1 cellular context compared by ENCODE assay signal in the genomic region with DNA sequence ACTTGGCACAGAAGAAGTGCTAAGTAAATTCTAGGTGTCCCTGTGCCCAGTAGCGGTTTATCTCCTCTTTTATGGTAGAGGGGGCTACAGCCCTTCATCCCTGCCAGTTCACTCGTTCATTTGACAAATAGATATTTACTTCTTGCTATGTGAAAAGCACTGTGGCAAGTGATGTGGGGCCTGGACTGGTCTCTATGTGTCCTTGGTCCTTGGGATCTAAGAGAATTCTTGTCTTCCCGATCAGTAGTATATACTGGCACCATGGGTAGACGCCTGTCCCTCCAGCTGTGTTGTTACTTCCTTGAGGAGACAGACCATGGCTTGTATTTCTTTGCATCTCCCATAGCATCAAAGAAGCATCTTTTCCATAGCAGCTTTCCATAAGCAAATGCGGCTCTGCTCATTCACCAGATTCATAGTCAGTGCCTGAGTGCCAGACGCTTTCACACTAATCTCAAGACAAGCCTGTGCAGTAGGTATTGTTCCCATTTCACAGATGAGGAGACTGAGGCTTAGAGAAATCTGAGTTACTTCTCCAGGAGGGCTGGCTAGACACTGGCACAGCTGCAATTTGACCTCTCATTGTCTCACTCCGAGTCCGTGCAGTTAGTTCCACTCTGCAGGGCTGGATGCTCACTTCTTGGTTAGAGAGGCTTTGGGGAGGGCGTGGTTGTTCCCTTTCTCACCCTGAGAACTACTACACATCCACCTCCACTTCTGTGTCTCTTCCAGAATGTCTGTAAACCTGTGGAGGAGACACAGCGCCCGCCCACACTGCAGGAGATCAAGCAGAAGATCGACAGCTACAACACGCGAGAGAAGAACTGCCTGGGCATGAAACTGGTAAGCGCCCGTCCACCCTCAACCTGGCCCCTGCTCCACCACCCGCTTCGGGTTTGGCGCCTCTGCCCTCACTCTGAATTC.
TF ChIP-seq lines count a peak whose summit lies in the region.

No MANE protein-coding gene starts in this region.

TF ChIP-seq in K562, 482 proteins besides CTCF, POLR2A, EP300 and RAD21:
- peak; percentile 78; the same call in 1 of the 2 replicates for TF ChIP-seq SMARCA5 (IDR thresholded peaks at IDR 0.05)
- 0 out of 2 replicates have a peak, but pooled peaks have one; percentile 20 for TF ChIP-seq ETS1 (conservative IDR thresholded peaks at IDR 0.05; ENCODE audit: control insufficient read depth, low read depth, low read length)
- peak; percentile 90 for TF ChIP-seq ADNP (tag; IDR thresholded peaks at IDR 0.05)
- no peak for TF ChIP-seq GTF2E2 (tag; IDR thresholded peaks at IDR 0.05)
- TF ChIP-seq RNF2 (IDR thresholded peaks at IDR 0.05), result no peak
- no peak for TF ChIP-seq NCOA2 (IDR thresholded peaks at IDR 0.05; ENCODE audit: partially characterized antibody in 2 of 2)
- TF ChIP-seq MEF2A (IDR thresholded peaks at IDR 0.05; ENCODE audit: control insufficient read depth, low read depth, low read length), result no peak
- TF ChIP-seq NR2F6 (CRISPR knock-in tag; IDR thresholded peaks at IDR 0.05), result no peak
- peak; percentile 81 to 88 for TF ChIP-seq KDM1A (IDR thresholded peaks at IDR 0.05)
- TF ChIP-seq, protein P1, sequence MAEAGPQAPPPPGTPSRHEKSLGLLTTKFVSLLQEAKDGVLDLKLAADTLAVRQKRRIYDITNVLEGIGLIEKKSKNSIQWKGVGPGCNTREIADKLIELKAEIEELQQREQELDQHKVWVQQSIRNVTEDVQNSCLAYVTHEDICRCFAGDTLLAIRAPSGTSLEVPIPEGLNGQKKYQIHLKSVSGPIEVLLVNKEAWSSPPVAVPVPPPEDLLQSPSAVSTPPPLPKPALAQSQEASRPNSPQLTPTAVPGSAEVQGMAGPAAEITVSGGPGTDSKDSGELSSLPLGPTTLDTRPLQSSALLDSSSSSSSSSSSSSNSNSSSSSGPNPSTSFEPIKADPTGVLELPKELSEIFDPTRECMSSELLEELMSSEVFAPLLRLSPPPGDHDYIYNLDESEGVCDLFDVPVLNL (CRISPR knock-in tag; IDR thresholded peaks at IDR 0.05; ENCODE audit: low read depth), result no peak
- peak; percentile 96 for TF ChIP-seq BCOR (IDR thresholded peaks at IDR 0.05)
- TF ChIP-seq RHOXF2B (CRISPR knock-in tag; conservative IDR thresholded peaks at IDR 0.05), result no peak
- TF ChIP-seq MNT (conservative IDR thresholded peaks at IDR 0.05), result no peak
- TF ChIP-seq, protein P2, sequence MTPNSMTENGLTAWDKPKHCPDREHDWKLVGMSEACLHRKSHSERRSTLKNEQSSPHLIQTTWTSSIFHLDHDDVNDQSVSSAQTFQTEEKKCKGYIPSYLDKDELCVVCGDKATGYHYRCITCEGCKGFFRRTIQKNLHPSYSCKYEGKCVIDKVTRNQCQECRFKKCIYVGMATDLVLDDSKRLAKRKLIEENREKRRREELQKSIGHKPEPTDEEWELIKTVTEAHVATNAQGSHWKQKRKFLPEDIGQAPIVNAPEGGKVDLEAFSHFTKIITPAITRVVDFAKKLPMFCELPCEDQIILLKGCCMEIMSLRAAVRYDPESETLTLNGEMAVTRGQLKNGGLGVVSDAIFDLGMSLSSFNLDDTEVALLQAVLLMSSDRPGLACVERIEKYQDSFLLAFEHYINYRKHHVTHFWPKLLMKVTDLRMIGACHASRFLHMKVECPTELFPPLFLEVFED (CRISPR knock-in tag; conservative IDR thresholded peaks at IDR 0.05), result 0 out of 2 replicates have a peak, but pooled peaks have one; percentile 5
- no peak for TF ChIP-seq SRF (CRISPR knock-in tag; IDR thresholded peaks at IDR 0.05)
- TF ChIP-seq, protein P3, sequence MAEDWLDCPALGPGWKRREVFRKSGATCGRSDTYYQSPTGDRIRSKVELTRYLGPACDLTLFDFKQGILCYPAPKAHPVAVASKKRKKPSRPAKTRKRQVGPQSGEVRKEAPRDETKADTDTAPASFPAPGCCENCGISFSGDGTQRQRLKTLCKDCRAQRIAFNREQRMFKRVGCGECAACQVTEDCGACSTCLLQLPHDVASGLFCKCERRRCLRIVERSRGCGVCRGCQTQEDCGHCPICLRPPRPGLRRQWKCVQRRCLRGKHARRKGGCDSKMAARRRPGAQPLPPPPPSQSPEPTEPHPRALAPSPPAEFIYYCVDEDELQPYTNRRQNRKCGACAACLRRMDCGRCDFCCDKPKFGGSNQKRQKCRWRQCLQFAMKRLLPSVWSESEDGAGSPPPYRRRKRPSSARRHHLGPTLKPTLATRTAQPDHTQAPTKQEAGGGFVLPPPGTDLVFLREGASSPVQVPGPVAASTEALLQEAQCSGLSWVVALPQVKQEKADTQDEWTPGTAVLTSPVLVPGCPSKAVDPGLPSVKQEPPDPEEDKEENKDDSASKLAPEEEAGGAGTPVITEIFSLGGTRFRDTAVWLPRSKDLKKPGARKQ (CRISPR knock-in tag; IDR thresholded peaks at IDR 0.05), result no peak
- no peak; the same call in 1 of the 2 replicates for TF ChIP-seq SP1 (CRISPR knock-in tag; IDR thresholded peaks at IDR 0.05)
- peak; percentile 85 for TF ChIP-seq HDAC2 (IDR thresholded peaks at IDR 0.05)
- peak; percentile 85; the same call in 1 of the 2 replicates for TF ChIP-seq CBX1 (IDR thresholded peaks at IDR 0.05; ENCODE audit: low read depth)
- TF ChIP-seq, protein P4, sequence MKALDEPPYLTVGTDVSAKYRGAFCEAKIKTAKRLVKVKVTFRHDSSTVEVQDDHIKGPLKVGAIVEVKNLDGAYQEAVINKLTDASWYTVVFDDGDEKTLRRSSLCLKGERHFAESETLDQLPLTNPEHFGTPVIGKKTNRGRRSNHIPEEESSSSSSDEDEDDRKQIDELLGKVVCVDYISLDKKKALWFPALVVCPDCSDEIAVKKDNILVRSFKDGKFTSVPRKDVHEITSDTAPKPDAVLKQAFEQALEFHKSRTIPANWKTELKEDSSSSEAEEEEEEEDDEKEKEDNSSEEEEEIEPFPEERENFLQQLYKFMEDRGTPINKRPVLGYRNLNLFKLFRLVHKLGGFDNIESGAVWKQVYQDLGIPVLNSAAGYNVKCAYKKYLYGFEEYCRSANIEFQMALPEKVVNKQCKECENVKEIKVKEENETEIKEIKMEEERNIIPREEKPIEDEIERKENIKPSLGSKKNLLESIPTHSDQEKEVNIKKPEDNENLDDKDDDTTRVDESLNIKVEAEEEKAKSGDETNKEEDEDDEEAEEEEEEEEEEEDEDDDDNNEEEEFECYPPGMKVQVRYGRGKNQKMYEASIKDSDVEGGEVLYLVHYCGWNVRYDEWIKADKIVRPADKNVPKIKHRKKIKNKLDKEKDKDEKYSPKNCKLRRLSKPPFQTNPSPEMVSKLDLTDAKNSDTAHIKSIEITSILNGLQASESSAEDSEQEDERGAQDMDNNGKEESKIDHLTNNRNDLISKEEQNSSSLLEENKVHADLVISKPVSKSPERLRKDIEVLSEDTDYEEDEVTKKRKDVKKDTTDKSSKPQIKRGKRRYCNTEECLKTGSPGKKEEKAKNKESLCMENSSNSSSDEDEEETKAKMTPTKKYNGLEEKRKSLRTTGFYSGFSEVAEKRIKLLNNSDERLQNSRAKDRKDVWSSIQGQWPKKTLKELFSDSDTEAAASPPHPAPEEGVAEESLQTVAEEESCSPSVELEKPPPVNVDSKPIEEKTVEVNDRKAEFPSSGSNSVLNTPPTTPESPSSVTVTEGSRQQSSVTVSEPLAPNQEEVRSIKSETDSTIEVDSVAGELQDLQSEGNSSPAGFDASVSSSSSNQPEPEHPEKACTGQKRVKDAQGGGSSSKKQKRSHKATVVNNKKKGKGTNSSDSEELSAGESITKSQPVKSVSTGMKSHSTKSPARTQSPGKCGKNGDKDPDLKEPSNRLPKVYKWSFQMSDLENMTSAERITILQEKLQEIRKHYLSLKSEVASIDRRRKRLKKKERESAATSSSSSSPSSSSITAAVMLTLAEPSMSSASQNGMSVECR (CRISPR knock-in tag; IDR thresholded peaks at IDR 0.05), result 0 out of 2 replicates have a peak, but pooled peaks have one; percentile 44
- TF ChIP-seq PTRF (tag; IDR thresholded peaks at IDR 0.05), result no peak
- TF ChIP-seq ZNF165 (CRISPR knock-in tag; IDR thresholded peaks at IDR 0.05; ENCODE audit: borderline replicate concordance), result no peak
- no peak for TF ChIP-seq CCAR2 (IDR thresholded peaks at IDR 0.05; ENCODE audit: low read depth, low read length)
- TF ChIP-seq SIN3B (IDR thresholded peaks at IDR 0.05; ENCODE audit: low read depth), result no peak
- TF ChIP-seq, protein P5, sequence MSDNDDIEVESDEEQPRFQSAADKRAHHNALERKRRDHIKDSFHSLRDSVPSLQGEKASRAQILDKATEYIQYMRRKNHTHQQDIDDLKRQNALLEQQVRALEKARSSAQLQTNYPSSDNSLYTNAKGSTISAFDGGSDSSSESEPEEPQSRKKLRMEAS (CRISPR knock-in tag; IDR thresholded peaks at IDR 0.05), result peak; percentile 50; the same call in 1 of the 2 replicates
- no peak for TF ChIP-seq RB1 (IDR thresholded peaks at IDR 0.05; ENCODE audit: low read depth)
- TF ChIP-seq ELF2 (CRISPR knock-in tag; IDR thresholded peaks at IDR 0.05), result no peak
- TF ChIP-seq, protein P6, sequence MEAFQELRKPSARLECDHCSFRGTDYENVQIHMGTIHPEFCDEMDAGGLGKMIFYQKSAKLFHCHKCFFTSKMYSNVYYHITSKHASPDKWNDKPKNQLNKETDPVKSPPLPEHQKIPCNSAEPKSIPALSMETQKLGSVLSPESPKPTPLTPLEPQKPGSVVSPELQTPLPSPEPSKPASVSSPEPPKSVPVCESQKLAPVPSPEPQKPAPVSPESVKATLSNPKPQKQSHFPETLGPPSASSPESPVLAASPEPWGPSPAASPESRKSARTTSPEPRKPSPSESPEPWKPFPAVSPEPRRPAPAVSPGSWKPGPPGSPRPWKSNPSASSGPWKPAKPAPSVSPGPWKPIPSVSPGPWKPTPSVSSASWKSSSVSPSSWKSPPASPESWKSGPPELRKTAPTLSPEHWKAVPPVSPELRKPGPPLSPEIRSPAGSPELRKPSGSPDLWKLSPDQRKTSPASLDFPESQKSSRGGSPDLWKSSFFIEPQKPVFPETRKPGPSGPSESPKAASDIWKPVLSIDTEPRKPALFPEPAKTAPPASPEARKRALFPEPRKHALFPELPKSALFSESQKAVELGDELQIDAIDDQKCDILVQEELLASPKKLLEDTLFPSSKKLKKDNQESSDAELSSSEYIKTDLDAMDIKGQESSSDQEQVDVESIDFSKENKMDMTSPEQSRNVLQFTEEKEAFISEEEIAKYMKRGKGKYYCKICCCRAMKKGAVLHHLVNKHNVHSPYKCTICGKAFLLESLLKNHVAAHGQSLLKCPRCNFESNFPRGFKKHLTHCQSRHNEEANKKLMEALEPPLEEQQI (IDR thresholded peaks at IDR 0.05), result no peak
- TF ChIP-seq ILK (tag; IDR thresholded peaks at IDR 0.05; ENCODE audit: borderline replicate concordance, low read depth), result no peak
- TF ChIP-seq FUS (optimal IDR thresholded peaks at IDR 0.05; ENCODE audit: low read depth, low read length), result no peak
- no peak for TF ChIP-seq RBM14 (IDR thresholded peaks at IDR 0.05; ENCODE audit: borderline replicate concordance, insufficient read depth, low read depth, low read length)
- peak; percentile 98 for TF ChIP-seq RBM25 (IDR thresholded peaks at IDR 0.05; ENCODE audit: low read depth, low read length, severe bottlenecking)
- TF ChIP-seq RCOR1 (IDR thresholded peaks at IDR 0.05; ENCODE audit: borderline replicate concordance in 1 of 2, low read depth in 2 of 2, low read length in 2 of 2), result peak in 1 of 2 experiments; percentile 72; a peak in 1 of 4 replicates
- no peak for TF ChIP-seq SUPT5H (IDR thresholded peaks at IDR 0.05)
- TF ChIP-seq ZKSCAN8 (CRISPR knock-in tag; IDR thresholded peaks at IDR 0.05), result no peak
- TF ChIP-seq HMG20B (CRISPR knock-in tag; IDR thresholded peaks at IDR 0.05), result no peak
- TF ChIP-seq JUN (IDR thresholded peaks at IDR 0.05; ENCODE audit: borderline replicate concordance, low read depth, low read length), result no peak
- no peak for TF ChIP-seq JUN (CRISPR knock-in tag; IDR thresholded peaks at IDR 0.05; ENCODE audit: borderline replicate concordance)
- no peak for TF ChIP-seq CBFA2T2 (conservative IDR thresholded peaks at IDR 0.05)
- no peak for TF ChIP-seq PHTF2 (CRISPR knock-in tag; IDR thresholded peaks at IDR 0.05)
- no peak for TF ChIP-seq MEIS2 (IDR thresholded peaks at IDR 0.05; ENCODE audit: partially characterized antibody)
- no peak for TF ChIP-seq SREBF2 (CRISPR knock-in tag; IDR thresholded peaks at IDR 0.05)
